Comparison of ENCODE assay signal across 25 cellular contexts in the genomic region with DNA sequence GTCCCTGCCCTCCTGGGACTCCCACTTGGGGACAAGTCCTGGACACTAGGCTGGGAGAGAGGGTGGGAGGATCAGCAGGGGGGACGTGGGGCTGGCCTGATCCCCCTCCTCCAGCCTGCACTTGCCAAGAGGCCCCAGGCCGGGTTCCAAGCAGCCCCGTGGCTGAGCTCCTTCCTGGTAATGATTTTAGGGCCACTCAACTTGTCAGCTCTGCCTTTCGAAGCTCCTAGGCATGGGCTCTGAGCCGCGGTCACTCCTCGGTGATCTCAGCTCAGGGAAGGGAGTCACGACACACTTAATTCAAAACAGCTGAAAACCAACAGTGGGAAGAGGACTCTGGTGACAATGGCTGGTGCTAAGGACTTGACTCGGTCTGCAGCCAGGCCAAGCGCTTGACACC.
DNase-seq lines count a peak whose midpoint lies in the region; ATAC-seq, FAIRE-seq and TF ChIP-seq lines count a peak whose summit lies in the region.
"Had no signal": no experiment of that assay in that cellular context is flagged by ENCODE, and none has a peak within 500 bp of the region (broad histone marks: within the 10 kb centered on the region; RNA-seq: fewer than 3 reads in every experiment).

No MANE protein-coding gene starts in this region.

- H3K9ac ChIP-seq in kidney (ENCODE audit: low read length in 2 of 2) (no peak overlapping the region), neuronal stem cell (ENCODE audit: low read depth, low read length, poor library complexity) (no peak overlapping the region)
- H3K9ac ChIP-seq: SK-N-SH had no signal

- no peak overlapping the region for H2BK12ac ChIP-seq in neuronal stem cell (ENCODE audit: low read length)

- no peak overlapping the region for H3K27ac ChIP-seq in RWPE2 (ENCODE audit: poor library complexity, severe bottlenecking)
- no peak overlapping the region for H3K27ac ChIP-seq in kidney (ENCODE audit: low read depth in 2 of 2, low read length in 2 of 2)
- H3K27ac ChIP-seq in neuronal stem cell (replicated peaks; ENCODE audit: low read length) = no peak overlapping the region

- no peak overlapping the region for H3K4ac ChIP-seq in neuronal stem cell (ENCODE audit: low read length)

- no peak overlapping the region for H4K91ac ChIP-seq in neuronal stem cell (ENCODE audit: low read depth, low read length, poor library complexity)

- H2AFZ ChIP-seq in neuronal stem cell (ENCODE audit: low read length) = no peak overlapping the region
- H2AFZ ChIP-seq: GM23338 had no signal

- H2BK5ac ChIP-seq in neuronal stem cell (ENCODE audit: low read length) = no peak overlapping the region

- peak overlapping the region; percentile 24 for H2AK5ac ChIP-seq in neuronal stem cell (ENCODE audit: low read depth, low read length)

- intact Hi-C loops in kidney (cut with DNase I) = no loop called here

- H3K4me1 ChIP-seq in RWPE2 (ENCODE audit: insufficient read depth, poor library complexity, severe bottlenecking) (no peaks in the 10 kb centered on the region), kidney (ENCODE audit: control insufficient read depth in 1 of 2, insufficient read depth in 1 of 2, low read depth in 1 of 2, low read length in 2 of 2) (no peaks in the 10 kb centered on the region), neuronal stem cell (ENCODE audit: control insufficient read depth in 2 of 2, insufficient read depth in 1 of 2, low read depth in 1 of 2, low read length in 2 of 2) (peaks cover 0 to 7% of the 10 kb centered on the region in 2 donors)

- FAIRE-seq in kidney (lab: Jason Lieb, UNC) = no peak
- FAIRE-seq: GM12892, GM19239, HepG2, RCC 7860 had no signal

- DNase-seq in RWPE2 (ENCODE audit: low spot score) (peak; percentile 66), kidney (peak; percentile 28), neuronal stem cell (ENCODE audit: low spot score) (no peak), HK-2 (ENCODE audit: unreplicated experiment) (no peak)
- DNase-seq: Calu3, DMS153, DND-41, H9, Karpas-422, NCI-H1092 treated with DMSO at 0.1 percent for 48 hours, NCI-H1436, NCI-H187, NCI-H2171 treated with DMSO at 0.1 percent for 48 hours, NCI-H524, NCI-H748 treated with DMSO at 0.1 percent for 48 hours, SK-N-SH, SW 1271 had no signal

- TF ChIP-seq CTCF in RWPE2 (IDR thresholded peaks at IDR 0.05; ENCODE audit: poor library complexity, severe bottlenecking) = no peak
- TF ChIP-seq CTCF in kidney (IDR thresholded peaks at IDR 0.05; ENCODE audit: borderline replicate concordance, extremely low read depth, insufficient read depth) = no peak

- ATAC-seq in RWPE2 (ENCODE audit: low read depth) (no peak), GM21529 (IDR thresholded peaks at IDR 0.05; ENCODE audit: unreplicated experiment) (no peak), HG02885 (IDR thresholded peaks at IDR 0.05; ENCODE audit: poor library complexity, unreplicated experiment) (no peak), HG02610 (IDR thresholded peaks at IDR 0.05; ENCODE audit: unreplicated experiment) (no peak)
- ATAC-seq: GM23338, HepG2 had no signal

- no CpG with 5 or more reads among the region's 10 CpGs for WGBS in neuronal stem cell (ENCODE audit: extremely low coverage in 2 of 2, insufficient read length in 2 of 2, insufficient replicate concordance in 1 of 2), 2 donors

- no peak overlapping the region for H3K23ac ChIP-seq in neuronal stem cell (ENCODE audit: low read depth, low read length, poor library complexity)

- H2BK120ac ChIP-seq in neuronal stem cell (ENCODE audit: low read depth, low read length) = no peak overlapping the region

- H3K14ac ChIP-seq in neuronal stem cell (ENCODE audit: low read length) = no peak overlapping the region

- H3K18ac ChIP-seq in neuronal stem cell (ENCODE audit: low read length) = no peak overlapping the region

- H3K9me3 ChIP-seq in RWPE2 (ENCODE audit: severe bottlenecking) = no peaks in the 10 kb centered on the region
- H3K9me3 ChIP-seq in kidney (ENCODE audit: control insufficient read depth in 1 of 2, low read length in 2 of 2) = no peaks in the 10 kb centered on the region
- H3K9me3 ChIP-seq in neuronal stem cell (replicated peaks in 1 of 2; ENCODE audit: control insufficient read depth in 2 of 2, insufficient read depth in 1 of 2, low read depth in 1 of 2, low read length in 2 of 2) = peaks cover 0 to 3% of the 10 kb centered on the region in 2 donors
- H3K9me3 ChIP-seq: SK-N-SH had no signal

- no peaks in the 10 kb centered on the region for H3K36me3 ChIP-seq in RWPE2 (ENCODE audit: low read depth)
- no peaks in the 10 kb centered on the region for H3K36me3 ChIP-seq in kidney (ENCODE audit: control insufficient read depth in 1 of 2, insufficient read depth in 2 of 2, low read length in 2 of 2)
- no peaks in the 10 kb centered on the region for H3K36me3 ChIP-seq in neuronal stem cell (replicated peaks in 1 of 2; ENCODE audit: control insufficient read depth in 2 of 2, insufficient read depth in 2 of 2, low read length in 2 of 2)

- H3K79me1 ChIP-seq in neuronal stem cell (ENCODE audit: low read depth, low read length) = peaks cover 1% of the 10 kb centered on the region

- H2BK15ac ChIP-seq in neuronal stem cell (ENCODE audit: low read length) = no peak overlapping the region

- H3K4me3 ChIP-seq in RWPE2 (ENCODE audit: severe bottlenecking) (no peak overlapping the region), kidney (ENCODE audit: low read length in 2 of 2) (no peak overlapping the region), neuronal stem cell (ENCODE audit: low read length in 2 of 2) (no peak overlapping the region)
- H3K4me3 ChIP-seq: GM23338 had no signal

- H3K27me3 ChIP-seq in RWPE2 (ENCODE audit: insufficient read depth, poor library complexity, severe bottlenecking) (peaks cover 33% of the 10 kb centered on the region), neuronal stem cell (ENCODE audit: control insufficient read depth in 3 of 3, insufficient read depth in 3 of 3, low read depth in 1 of 3, low read length in 3 of 3) (peaks cover 0 to 6% (median 0%) of the 10 kb centered on the region in 3 experiments)

- H3K4me2 ChIP-seq in neuronal stem cell (ENCODE audit: insufficient read depth, low read length, poor library complexity, severe bottlenecking) = no peak overlapping the region
- H3K4me2 ChIP-seq: GM23338, SK-N-SH had no signal

- H4K8ac ChIP-seq in neuronal stem cell (ENCODE audit: low read depth, low read length) = no peak overlapping the region

Comparison
In these comparisons a context has a peak if more than half of its experiments do, and no peak if none do; other contexts are left out.
1. DNase-seq: peak in RWPE2 (single experiment) and kidney (single experiment); none in neuronal stem cell (single experiment) and HK-2 (single experiment).